ENCODE assay signal across 8 cellular contexts in the genomic region with DNA sequence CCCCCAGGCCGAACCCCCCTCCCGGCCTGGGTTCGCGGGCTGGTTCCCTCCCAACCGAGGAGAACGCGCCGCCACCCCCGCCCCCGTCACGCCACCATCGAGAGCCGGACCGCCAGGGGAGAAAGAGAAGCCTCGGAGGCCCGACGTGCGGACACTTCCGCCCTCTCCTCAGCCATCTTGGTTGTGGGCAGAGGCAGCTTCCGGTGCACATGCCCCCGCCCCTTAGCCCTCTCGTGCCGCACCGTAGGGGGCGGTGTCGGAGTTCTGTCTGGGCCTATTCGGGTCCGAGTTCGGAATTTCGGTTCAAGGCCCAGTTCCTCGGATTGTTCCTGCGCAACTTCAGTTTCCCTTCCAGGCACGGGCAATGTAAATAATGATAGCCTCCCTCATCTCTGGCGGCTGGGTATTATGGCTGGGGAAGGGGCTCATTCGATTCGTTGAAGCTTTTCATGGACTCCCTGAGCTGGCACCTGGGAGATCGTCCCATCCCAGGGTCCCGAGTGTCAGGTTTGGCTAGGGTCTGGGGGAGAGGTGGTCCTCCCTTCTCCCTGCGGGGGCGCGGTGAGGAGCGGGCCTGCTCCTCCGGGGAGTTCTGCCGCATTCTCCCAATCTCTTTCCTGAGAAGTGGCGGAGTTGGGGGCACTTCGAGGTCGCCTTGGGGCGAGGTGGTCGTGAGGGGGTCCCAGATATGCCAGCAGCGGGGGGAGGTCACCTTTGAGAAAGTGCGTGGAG. TPM values are rescaled to one million over a fixed set of nuclear protein-coding genes. Genes with fewer than 3 reads are reported as not detected.
DNase-seq lines count a peak whose midpoint lies in the region; ATAC-seq, FAIRE-seq and TF ChIP-seq lines count a peak whose summit lies in the region.

A gene with protein sequence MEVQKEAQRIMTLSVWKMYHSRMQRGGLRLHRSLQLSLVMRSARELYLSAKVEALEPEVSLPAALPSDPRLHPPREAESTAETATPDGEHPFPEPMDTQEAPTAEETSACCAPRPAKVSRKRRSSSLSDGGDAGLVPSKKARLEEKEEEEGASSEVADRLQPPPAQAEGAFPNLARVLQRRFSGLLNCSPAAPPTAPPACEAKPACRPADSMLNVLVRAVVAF (plus strand): TSS at position 225 of the 732 bp plus-strand sequence. CDS start 2,776 bp downstream, outside the sequence.
STX10 (minus strand) TSS at position 189 of the 732 bp plus-strand sequence. CDS start 202 bp downstream, outside the sequence.

- H3K4me3 Mint-ChIP-seq in HFFc6, result peak within 1 kb of the TSS; percentile 99
- H3K4me3 Mint-ChIP-seq in activated naive CD8-positive, alpha-beta T cell treated with anti-CD3 and anti-CD28 coated beads for 36 hours, result peak within 1 kb of the TSS; percentile 99

- peak within 1 kb of the TSS; percentile 99 for H3K27ac Mint-ChIP-seq in HFFc6
- H3K27ac Mint-ChIP-seq in activated naive CD8-positive, alpha-beta T cell treated with anti-CD3 and anti-CD28 coated beads for 36 hours, result peak within 1 kb of the TSS; percentile 98

- 0 to 1% methylated on average over 34 to 51 of the region's 51 CpGs for WGBS in pancreas, 2 donors
- WGBS in thyroid gland, 2 donors, result 0 to 1% methylated on average over 19 to 28 of the region's 51 CpGs

- FAIRE-seq in pancreas (lab: Jason Lieb, UNC), result peak; percentile 20

- TF ChIP-seq POLR2A in thyroid gland (IDR thresholded peaks at IDR 0.05), result peak; percentile 55 to 94

- peak within 1 kb of the TSS; percentile 89 to 99 (median 96) for H3K27ac ChIP-seq in pancreas
- H3K27ac ChIP-seq in thyroid gland, result peak within 1 kb of the TSS; percentile 96 to 99 (median 98)

- peaks cover 36% of the 10 kb centered on the region for H3K4me1 Mint-ChIP-seq in HFFc6 (ENCODE audit: low read depth)
- peaks cover 25% of the 10 kb centered on the region for H3K4me1 Mint-ChIP-seq in activated naive CD8-positive, alpha-beta T cell treated with anti-CD3 and anti-CD28 coated beads for 36 hours

- peaks cover 0 to 6% (median 3%) of the 10 kb centered on the region in 3 donors for H3K4me1 ChIP-seq in pancreas
- H3K4me1 ChIP-seq in thyroid gland, result peaks cover 9% of the 10 kb centered on the region in 2 donors

- TF ChIP-seq CTCF in HFFc6 (IDR thresholded peaks at IDR 0.05) (peak; percentile 76), pancreas (IDR thresholded peaks at IDR 0.05) (peak; percentile 30 to 53 (median 45)), thyroid gland (IDR thresholded peaks at IDR 0.05) (peak in 5 of 6 experiments; percentile 31 to 64 (median 48))

- H3K36me3 ChIP-seq in pancreas (no peaks in the 10 kb centered on the region), thyroid gland (peaks cover 0 to 14% of the 10 kb centered on the region in 2 donors)

- DNase-seq in GF-D8 (lab: John Stamatoyannopoulos, UW) (peak; percentile 84), HFFc6 (peak; percentile 94), NCI-H128 (lab: John Stamatoyannopoulos, UW; ENCODE audit: unreplicated experiment) (peak; percentile 62), SW 1271 (lab: John Stamatoyannopoulos, UW) (peak; percentile 84 to 93), head of caudate nucleus (peak; percentile 90 to 98 (median 97)), pancreas (peak; percentile 91 to 98 (median 96)), thyroid gland (peak; percentile 97)
- DNase-seq in activated naive CD8-positive, alpha-beta T cell treated with anti-CD3 and anti-CD28 coated beads for 36 hours, result peak; percentile 94

- ATAC-seq in pancreas, result peak; percentile 47 to 67 (median 66)

- peaks cover 45% of the 10 kb centered on the region for H3K36me3 Mint-ChIP-seq in HFFc6 (ENCODE audit: low read depth)
- H3K36me3 Mint-ChIP-seq in activated naive CD8-positive, alpha-beta T cell treated with anti-CD3 and anti-CD28 coated beads for 36 hours, result peaks cover 26% of the 10 kb centered on the region

- H3K27me3 ChIP-seq in pancreas, result no peaks in the 10 kb centered on the region
- no peaks in the 10 kb centered on the region for H3K27me3 ChIP-seq in thyroid gland

- H3K4me3 ChIP-seq in pancreas (peak within 1 kb of the TSS; percentile 53 to 100 (median 91)), thyroid gland (replicated peaks in 1 of 3) (peak within 1 kb of the TSS; percentile 62 to 79 (median 76))

- peaks cover 19% of the 10 kb centered on the region for H3K9me3 Mint-ChIP-seq in HFFc6
- no peaks in the 10 kb centered on the region for H3K9me3 Mint-ChIP-seq in activated naive CD8-positive, alpha-beta T cell treated with anti-CD3 and anti-CD28 coated beads for 36 hours

- peaks cover 43% of the 10 kb centered on the region for H3K27me3 Mint-ChIP-seq in HFFc6 (ENCODE audit: insufficient read depth)
- H3K27me3 Mint-ChIP-seq in activated naive CD8-positive, alpha-beta T cell treated with anti-CD3 and anti-CD28 coated beads for 36 hours, result peaks cover 14% of the 10 kb centered on the region

- no peaks in the 10 kb centered on the region for H3K9me3 ChIP-seq in pancreas
- H3K9me3 ChIP-seq in thyroid gland, result no peaks in the 10 kb centered on the region

- intact Hi-C loops in head of caudate nucleus (cut with DNase I) (loop anchor here (2.0 kb wide), 1 partner anchor 34 kb away; the partner anchor contains the start of gene TRMT1), pancreas (cut with DNase I) (no loop called here), thyroid gland (cut with DNase I) (no loop called here)

RNA-seq across cellular contexts. Expression of the first gene that starts in this region (rescaled TPM):
- 10 to 100 TPM; 68.9 to 91.2 (median 87.7) TPM for total RNA-seq in HFFc6 (2021; fragmentation: NEBNext Ultra II Directional; extraction: Animal tissue kit (Norgen Biotek cat#: 25700))
- 100 to 1,000 TPM; 128 to 132 TPM for total RNA-seq in activated naive CD8-positive, alpha-beta T cell treated with anti-CD3 and anti-CD28 coated beads for 36 hours
- total RNA-seq in pancreas (10 to 100 TPM; 32.4 to 59.2 (median 37.7) TPM), thyroid gland (100 to 1,000 TPM in 1 of 4 donors, 10 to 100 TPM in 3; 55.0 to 139 (median 65.9) TPM)
- polyA plus RNA-seq in pancreas, result 100 to 1,000 TPM in 1 of 2 donors, 10 to 100 TPM in 1; 80.7 to 179 TPM

RNA-seq across cellular contexts. Expression of gene STX10, which starts in this region (rescaled TPM):
- total RNA-seq in HFFc6 (2021; fragmentation: NEBNext Ultra II Directional; extraction: Animal tissue kit (Norgen Biotek cat#: 25700)), result 10 to 100 TPM; 48.5 to 63.4 (median 54.0) TPM
- total RNA-seq in activated naive CD8-positive, alpha-beta T cell treated with anti-CD3 and anti-CD28 coated beads for 36 hours, result 10 to 100 TPM; 53.3 to 55.0 TPM
- total RNA-seq in pancreas (10 to 100 TPM; 14.0 to 24.6 (median 17.0) TPM), thyroid gland (10 to 100 TPM; 39.2 to 91.9 (median 56.5) TPM)
- polyA plus RNA-seq in pancreas, result 10 to 100 TPM; 61.4 to 73.5 TPM

Comparison
In these comparisons a context has a peak if more than half of its experiments do, and no peak if none do; other contexts are left out.
1. Peak in every context shown above with its lines: DNase-seq, ATAC-seq, H3K4me3 ChIP-seq and H3K27ac ChIP-seq.